Comparison of ENCODE assay signal across 1 cellular context in the genomic region with DNA sequence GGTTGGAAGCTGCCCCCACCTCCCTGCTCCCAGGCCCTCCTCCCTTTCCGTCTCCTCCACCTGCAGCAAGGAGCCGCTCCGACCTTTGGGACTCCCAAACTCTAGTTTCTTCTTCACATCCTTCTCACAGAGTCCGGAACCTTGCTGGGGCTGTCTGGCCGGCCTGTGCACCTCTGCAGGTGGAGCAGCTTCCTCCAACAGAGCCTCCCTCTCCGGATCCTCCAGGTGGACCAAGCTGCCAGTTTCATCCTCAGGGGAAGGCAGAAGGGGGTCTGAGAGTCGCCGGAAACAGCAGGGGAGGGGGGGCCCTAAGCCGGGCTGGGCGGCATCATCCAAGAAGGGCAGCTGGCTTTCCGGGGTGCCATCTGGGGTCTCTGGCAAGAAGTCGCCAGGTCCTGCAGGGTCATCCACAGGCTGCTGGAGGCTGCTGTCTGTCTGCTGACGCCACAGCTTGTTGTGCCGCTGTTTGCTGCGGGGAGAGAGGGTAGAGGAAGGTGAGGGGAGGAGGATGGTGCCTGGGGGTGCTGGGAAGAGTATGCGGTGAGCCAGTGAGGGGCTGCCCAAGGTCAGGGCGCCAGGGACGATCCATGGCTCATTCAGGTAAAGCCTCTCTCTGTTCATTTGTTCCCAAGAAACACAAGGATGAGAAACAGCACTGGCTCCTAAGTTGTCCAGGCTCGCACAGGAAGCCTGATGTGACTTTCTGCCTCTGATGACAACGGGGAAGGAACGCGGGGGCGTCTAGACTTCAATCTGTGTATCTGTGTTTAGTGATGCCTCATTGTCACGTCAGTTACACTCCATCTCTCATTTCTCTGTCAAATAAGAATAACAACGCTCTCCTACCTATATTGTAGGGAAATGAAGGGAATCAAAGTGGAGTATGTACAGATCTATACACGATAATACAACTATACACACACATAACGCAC.
TF ChIP-seq lines count a peak whose summit lies in the region.

No MANE protein-coding gene starts in this region.

TF ChIP-seq in IMR-90, 13 proteins besides CTCF, POLR2A, EP300 and RAD21 (continued from another document):
- TF ChIP-seq, protein P1, sequence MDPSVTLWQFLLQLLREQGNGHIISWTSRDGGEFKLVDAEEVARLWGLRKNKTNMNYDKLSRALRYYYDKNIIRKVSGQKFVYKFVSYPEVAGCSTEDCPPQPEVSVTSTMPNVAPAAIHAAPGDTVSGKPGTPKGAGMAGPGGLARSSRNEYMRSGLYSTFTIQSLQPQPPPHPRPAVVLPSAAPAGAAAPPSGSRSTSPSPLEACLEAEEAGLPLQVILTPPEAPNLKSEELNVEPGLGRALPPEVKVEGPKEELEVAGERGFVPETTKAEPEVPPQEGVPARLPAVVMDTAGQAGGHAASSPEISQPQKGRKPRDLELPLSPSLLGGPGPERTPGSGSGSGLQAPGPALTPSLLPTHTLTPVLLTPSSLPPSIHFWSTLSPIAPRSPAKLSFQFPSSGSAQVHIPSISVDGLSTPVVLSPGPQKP (IDR thresholded peaks at IDR 0.05; ENCODE audit: borderline replicate concordance, low read depth, low read length): no peak
- no peak for TF ChIP-seq RFX5 (IDR thresholded peaks at IDR 0.05; ENCODE audit: low read depth, low read length)
- TF ChIP-seq, protein P2, sequence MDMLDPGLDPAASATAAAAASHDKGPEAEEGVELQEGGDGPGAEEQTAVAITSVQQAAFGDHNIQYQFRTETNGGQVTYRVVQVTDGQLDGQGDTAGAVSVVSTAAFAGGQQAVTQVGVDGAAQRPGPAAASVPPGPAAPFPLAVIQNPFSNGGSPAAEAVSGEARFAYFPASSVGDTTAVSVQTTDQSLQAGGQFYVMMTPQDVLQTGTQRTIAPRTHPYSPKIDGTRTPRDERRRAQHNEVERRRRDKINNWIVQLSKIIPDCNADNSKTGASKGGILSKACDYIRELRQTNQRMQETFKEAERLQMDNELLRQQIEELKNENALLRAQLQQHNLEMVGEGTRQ (IDR thresholded peaks at IDR 0.05; ENCODE audit: low read depth, low read length): no peak
- TF ChIP-seq RCOR1 (IDR thresholded peaks at IDR 0.05; ENCODE audit: insufficient replicate concordance, low read length): no peak
- no peak for TF ChIP-seq MAFK (IDR thresholded peaks at IDR 0.05; ENCODE audit: low read depth, low read length)
- no peak for TF ChIP-seq CHD1 (IDR thresholded peaks at IDR 0.05; ENCODE audit: low read depth, low read length)
- TF ChIP-seq FOS (IDR thresholded peaks at IDR 0.05; ENCODE audit: low read depth, low read length): no peak
- no peak for TF ChIP-seq SMC3 (IDR thresholded peaks at IDR 0.05; ENCODE audit: low read depth, low read length)
